Comparison of ENCODE assay signal across 25 cellular contexts in genomic region chr1:203252678-203253077, GRCh38.
DNase-seq lines count a peak whose midpoint lies in the region; TF ChIP-seq lines count a peak whose summit lies in the region.
"Had no signal": no experiment of that assay in that cellular context is flagged by ENCODE, and none has a peak within 500 bp of the region (broad histone marks: within the 10 kb centered on the region; RNA-seq: fewer than 3 reads in every experiment).

No MANE protein-coding gene starts in this region.

- no peak overlapping the region for H3K4me3 ChIP-seq in retinal pigment epithelial cell (ENCODE audit: low read length)
- H3K4me3 ChIP-seq: coronary artery, heart right ventricle, right atrium auricular region had no signal

- TF ChIP-seq CTCF in retinal pigment epithelial cell (conservative IDR thresholded peaks at IDR 0.05; ENCODE audit: low read depth, low read length) = no peak

- DNase-seq in NCI-H526 (lab: John Stamatoyannopoulos, UW) = peak; percentile 23 to 36
- no peak for DNase-seq in NCI-H526 treated with DMSO at 0.1 percent for 48 hours (lab: John Stamatoyannopoulos, UW)
- DNase-seq in NCI-H187 (lab: John Stamatoyannopoulos, UW) = peak; percentile 85 to 97
- DNase-seq in NCI-H524 treated with DMSO at 0.1 percent for 48 hours (lab: John Stamatoyannopoulos, UW) = peak; percentile 98
- peak; percentile 11 for DNase-seq in retinal pigment epithelial cell (ENCODE audit: low read depth)
- no peak for DNase-seq in midbrain (lab: John Stamatoyannopoulos, UW)
- no peak for DNase-seq in substantia nigra (lab: John Stamatoyannopoulos, UW)
- DNase-seq in T-helper 2 cell = no peak
- DNase-seq: activated CD4-positive, alpha-beta T cell treated with anti-CD3 and anti-CD28 coated beads, Interleukin-2, amount 10 ng/mL, durations not matched to agents 24 days and 14 days; activated gamma-delta T cell treated with Interleukin-2 at 50 U/mL for 16 hours; activated T-cell treated with anti-CD3 and anti-CD28 coated beads, Interleukin-2, amount 50 U/mL, for 24 hours; CD4-positive, alpha-beta memory T cell; DMS153; effector memory CD4-positive, alpha-beta T cell; heart right ventricle; Karpas-422; SHP77; stimulated activated CD4-positive, alpha-beta T cell treated with anti-CD3 and anti-CD28 coated beads, Interleukin-2, amount 100 ng/mL, for 48 hours; T-helper 9 cell; trophoblast cell had no signal

- no peak overlapping the region for H3K27ac ChIP-seq in substantia nigra (ENCODE audit: low read depth, low read length, poor library complexity, severe bottlenecking)
- H3K27ac ChIP-seq: coronary artery, foreskin keratinocyte, heart right ventricle, parathyroid adenoma, right atrium auricular region, VCaP had no signal

Comparison
In these comparisons a context has a peak if more than half of its experiments do, and no peak if none do; other contexts are left out.
1. DNase-seq: peak in NCI-H526 (2 of 2), NCI-H187 (2 of 2), NCI-H524 treated with DMSO at 0.1 percent for 48 hours (single experiment) and retinal pigment epithelial cell (single experiment); none in NCI-H526 treated with DMSO at 0.1 percent for 48 hours (single experiment), midbrain (single experiment), substantia nigra (0 of 49) and T-helper 2 cell (0 of 5).